In genomic region chr13:40479196-40479845, GRCh38 we compare ENCODE assay signal across 14 cellular contexts.
DNase-seq lines count a peak whose midpoint lies in the region; ATAC-seq, FAIRE-seq and TF ChIP-seq lines count a peak whose summit lies in the region.
"Had no signal": no experiment of that assay in that cellular context is flagged by ENCODE, and none has a peak within 500 bp of the region (broad histone marks: within the 10 kb centered on the region; RNA-seq: fewer than 3 reads in every experiment).

No MANE protein-coding gene starts in this region.

- no peaks in the 10 kb centered on the region for H4K20me1 ChIP-seq in GM23338 (replicated peaks; ENCODE audit: insufficient read depth)

- H3K4me1 Mint-ChIP-seq in GM23338 (peaks cover 45% of the 10 kb centered on the region), brain (peaks cover 53% of the 10 kb centered on the region)

- H3K9me3 Mint-ChIP-seq in GM23338 (no peaks in the 10 kb centered on the region; the same call in 2 of the 3 replicates), brain (no peaks in the 10 kb centered on the region)

- no peak overlapping the region for H3K4me3 ChIP-seq in GM23338
- no peak overlapping the region for H3K4me3 ChIP-seq in right lobe of liver
- H3K4me3 ChIP-seq: esophagus muscularis mucosa had no signal

- H3K36me3 Mint-ChIP-seq in GM23338 (ENCODE audit: low read depth) (no peaks in the 10 kb centered on the region; the same call in 2 of the 3 replicates), brain (no peaks in the 10 kb centered on the region)

- H3K27ac ChIP-seq in GM23338 (ENCODE audit: low read depth), result no peak overlapping the region
- peak overlapping the region; percentile 73 to 94 (median 90) for H3K27ac ChIP-seq in right lobe of liver

- intact Hi-C loops in right lobe of liver (cut with DNase I) (loop anchor here in 1 of 2 donors (10.0 kb wide), 1 partner anchor 135 kb away; no protein-coding TSS in a partner anchor), sciatic nerve (cut with DNase I) (no loop called here)

- no peak for FAIRE-seq in GM12891 (lab: Jason Lieb, UNC)
- FAIRE-seq: keratinocyte had no signal

- H3K4me2 ChIP-seq in GM23338, result no peak overlapping the region

- DNase-seq in GM23338 (ENCODE audit: low spot score), result no peak
- DNase-seq in right lobe of liver, result peak in 1 of 3 donors; percentile 35
- DNase-seq in sciatic nerve (ENCODE audit: low spot score), result no peak
- DNase-seq in GM12891 (ENCODE audit: insufficient read length, low spot score), result no peak
- DNase-seq in NOMO-1 treated with DMSO at 0.1 percent for 48 hours (lab: John Stamatoyannopoulos, UW; ENCODE audit: unreplicated experiment), result no peak
- no peak for DNase-seq in AML-193 (lab: John Stamatoyannopoulos, UW)
- no peak for DNase-seq in NCI-H2029 treated with DMSO at 0.1 percent for 48 hours (lab: John Stamatoyannopoulos, UW)
- DNase-seq: activated CD4-positive, alpha-beta T cell treated with anti-CD3 and anti-CD28 coated beads, Interleukin-2, amount 10 ng/mL, durations not matched to agents 24 days and 14 days; DMS79 treated with DMSO at 0.1 percent for 48 hours; Karpas-422; NCI-H1417 had no signal

- no peaks in the 10 kb centered on the region for H3K9me2 ChIP-seq in GM23338 (ENCODE audit: insufficient read depth)

- H3K4me1 ChIP-seq in GM23338 (ENCODE audit: insufficient read depth) (peaks cover 13% of the 10 kb centered on the region), right lobe of liver (peaks cover 0 to 48% (median 27%) of the 10 kb centered on the region in 4 donors)

- H2AFZ ChIP-seq in GM23338, result no peak overlapping the region

- H3K4me3 Mint-ChIP-seq in GM23338, result no peak overlapping the region
- no peak overlapping the region for H3K4me3 Mint-ChIP-seq in brain
- H3K4me3 Mint-ChIP-seq: activated CD4-positive, alpha-beta T cell treated with anti-CD3 and anti-CD28 coated beads, Interleukin-2, amount 10 ng/mL, durations not matched to agents 24 days and 14 days had no signal

- no peaks in the 10 kb centered on the region for H3K9me3 ChIP-seq in right lobe of liver
- H3K9me3 ChIP-seq: esophagus muscularis mucosa had no signal

- peaks cover 13% of the 10 kb centered on the region for H3K27me3 Mint-ChIP-seq in GM23338 (ENCODE audit: insufficient read depth, low read depth, poor library complexity)
- H3K27me3 Mint-ChIP-seq in brain, result peaks cover 7% of the 10 kb centered on the region
- H3K27me3 Mint-ChIP-seq: activated CD4-positive, alpha-beta T cell treated with anti-CD3 and anti-CD28 coated beads, Interleukin-2, amount 10 ng/mL, durations not matched to agents 24 days and 14 days had no signal

- WGBS in right lobe of liver (ENCODE audit: insufficient coverage, low coverage, low lambda C conversion rate, missing lambda C conversion rate), result 85% methylated on average over 10 of the region's 28 CpGs

- TF ChIP-seq CTCF in GM23338 (conservative IDR thresholded peaks at IDR 0.05; ENCODE audit: low read depth in 2 of 2) (no peak), brain (conservative IDR thresholded peaks at IDR 0.05) (no peak), right lobe of liver (IDR thresholded peaks at IDR 0.05) (no peak)

- peak; percentile 48 for ATAC-seq in GM23338
- ATAC-seq in right lobe of liver, result no peak
- ATAC-seq in sciatic nerve, result peak; percentile 29

- no peak for TF ChIP-seq POLR2A in right lobe of liver (IDR thresholded peaks at IDR 0.05)
- TF ChIP-seq POLR2A in GM12891 (IDR thresholded peaks at IDR 0.05; ENCODE audit: low read depth, low read length), result no peak

- H3K36me3 ChIP-seq in GM23338 (ENCODE audit: insufficient read depth) (no peaks in the 10 kb centered on the region), right lobe of liver (no peaks in the 10 kb centered on the region)
- H3K36me3 ChIP-seq: esophagus muscularis mucosa had no signal

- H3K79me2 ChIP-seq in GM23338 (replicated peaks; ENCODE audit: insufficient read depth), result no peaks in the 10 kb centered on the region

- H3F3A ChIP-seq in GM23338 (replicated peaks; ENCODE audit: low read depth), result no peaks in the 10 kb centered on the region

- H3K27ac Mint-ChIP-seq in GM23338 (0 out of 2 replicates have a peak overlapping the region, but pooled peaks have one; percentile 69), brain (peak overlapping the region in 3 of 5 experiments; percentile 51 to 65 (median 62))
- H3K27ac Mint-ChIP-seq: activated CD4-positive, alpha-beta T cell treated with anti-CD3 and anti-CD28 coated beads, Interleukin-2, amount 10 ng/mL, durations not matched to agents 24 days and 14 days had no signal

- H3K27me3 ChIP-seq in GM23338 (ENCODE audit: insufficient read depth), result no peaks in the 10 kb centered on the region
- no peaks in the 10 kb centered on the region for H3K27me3 ChIP-seq in right lobe of liver
- H3K27me3 ChIP-seq: esophagus muscularis mucosa had no signal

TF ChIP-seq in GM23338, 12 proteins besides CTCF, POLR2A, EP300 and RAD21:
- no peak for TF ChIP-seq EZH2 (IDR thresholded peaks at IDR 0.05; ENCODE audit: low read depth, unreplicated experiment)
- TF ChIP-seq ETS1 (IDR thresholded peaks at IDR 0.05), result no peak
- no peak for TF ChIP-seq POLR2AphosphoS5 (IDR thresholded peaks at IDR 0.05; ENCODE audit: low read depth)
- TF ChIP-seq STAT1 (IDR thresholded peaks at IDR 0.05; ENCODE audit: unreplicated experiment), result no peak
TF ChIP-seq in GM23338: peak in this region for 0.

TF ChIP-seq in GM12891, 5 proteins besides CTCF, POLR2A, EP300 and RAD21:
- TF ChIP-seq TAF1 (IDR thresholded peaks at IDR 0.05; ENCODE audit: low read depth, low read length) (no peak), PAX5 (IDR thresholded peaks at IDR 0.05; ENCODE audit: insufficient read depth, low read length, severe bottlenecking) (no peak), SPI1 (IDR thresholded peaks at IDR 0.05; ENCODE audit: low read depth, low read length) (no peak), POLR2AphosphoS5 (IDR thresholded peaks at IDR 0.05; ENCODE audit: low read depth, low read length) (no peak), POU2F2 (IDR thresholded peaks at IDR 0.05; ENCODE audit: low read depth, low read length) (no peak)

Comparison
In these comparisons a context has a peak if more than half of its experiments do, and no peak if none do; other contexts are left out.
1. ATAC-seq: peak in GM23338 (single experiment) and sciatic nerve (single experiment); none in right lobe of liver (0 of 4).